In the genomic region with DNA sequence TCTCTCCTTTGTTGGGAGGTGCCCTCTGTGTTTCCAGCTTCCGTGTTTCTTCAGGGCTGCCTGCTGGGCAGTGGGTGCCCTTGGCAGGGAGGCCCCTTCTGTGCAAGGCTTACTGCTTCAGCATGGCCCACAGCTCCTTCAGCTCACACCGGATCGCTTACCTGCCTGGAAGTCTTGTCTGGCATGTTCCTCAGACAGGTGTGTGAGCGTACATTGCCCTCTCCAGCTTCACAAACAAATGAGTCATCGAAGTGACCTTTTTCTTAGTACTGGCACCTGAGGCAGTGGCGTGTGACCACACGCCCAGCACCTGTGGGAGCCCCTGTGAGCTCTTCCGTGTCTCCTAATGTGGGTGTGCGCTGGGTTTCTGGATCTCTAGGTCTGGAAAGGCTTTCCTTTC, we compare ENCODE assay signal across 9 cellular contexts. TPM values are rescaled to one million over a fixed set of nuclear protein-coding genes. Genes with fewer than 3 reads are reported as not detected.
DNase-seq lines count a peak whose midpoint lies in the region; ATAC-seq and TF ChIP-seq lines count a peak whose summit lies in the region.
"Had no signal": no experiment of that assay in that cellular context is flagged by ENCODE, and none has a peak within 500 bp of the region (broad histone marks: within the 10 kb centered on the region; RNA-seq: fewer than 3 reads in every experiment).

No MANE protein-coding gene starts in this region.

- H3K9me3 ChIP-seq in Panc1 (ENCODE audit: control insufficient read depth, insufficient read depth, low read depth, low read length): no peaks in the 10 kb centered on the region

- no peaks in the 10 kb centered on the region for H3K27me3 Mint-ChIP-seq in IgD-negative memory B cell
- no peaks in the 10 kb centered on the region for H3K27me3 Mint-ChIP-seq in stimulated activated naive B cell treated with anti-CD40 and anti-IgM and Interleukin-4, amounts not matched to agents 10 μg/mL and 1 μg/mL and 100 μg/mL, for 72 hours

- BruUV-seq in Panc1 (replicated peaks; lab: Mats Ljungman, UMichigan): no TSS peak

- CTCF ChIA-PET in Panc1 (lab: Charles Lee): no interaction called here

- H3K9me3 Mint-ChIP-seq in IgD-negative memory B cell: no peaks in the 10 kb centered on the region
- no peaks in the 10 kb centered on the region for H3K9me3 Mint-ChIP-seq in stimulated activated naive B cell treated with anti-CD40 and anti-IgM and Interleukin-4, amounts not matched to agents 10 μg/mL and 1 μg/mL and 100 μg/mL, for 72 hours

- no peak for TF ChIP-seq CTCF in Panc1 (IDR thresholded peaks at IDR 0.05)

- H3K4me1 ChIP-seq in Panc1 (ENCODE audit: control insufficient read depth, insufficient read depth, low read length): peaks cover 26% of the 10 kb centered on the region

- peak overlapping the region in 2 of 3 donors; percentile 59 to 75 for H3K27ac Mint-ChIP-seq in IgD-negative memory B cell
- H3K27ac Mint-ChIP-seq in stimulated activated naive B cell treated with anti-CD40 and anti-IgM and Interleukin-4, amounts not matched to agents 10 μg/mL and 1 μg/mL and 100 μg/mL, for 72 hours: peak overlapping the region; percentile 6

- H3K27me3 ChIP-seq in Panc1 (ENCODE audit: control insufficient read depth, insufficient read depth, low read length) (no peaks in the 10 kb centered on the region), layer of hippocampus (ENCODE audit: control insufficient read depth, insufficient read depth, low read length) (no peaks in the 10 kb centered on the region)

- POLR2A ChIA-PET in Panc1 (lab: Charles Lee): no interaction called here

- H3K4me3 ChIP-seq in Panc1 (ENCODE audit: low read depth in 2 of 2, low read length in 2 of 2): no peak overlapping the region

- ATAC-seq in Panc1: no peak
- ATAC-seq in stimulated activated naive B cell treated with anti-CD40 and anti-IgM and Interleukin-4, amounts not matched to agents 10 μg/mL and 1 μg/mL and 100 μg/mL, for 72 hours (replicated peaks): no peak

- peak overlapping the region in 2 of 4 donors; percentile 53 to 78 for H3K4me3 Mint-ChIP-seq in IgD-negative memory B cell
- H3K4me3 Mint-ChIP-seq in stimulated activated naive B cell treated with anti-CD40 and anti-IgM and Interleukin-4, amounts not matched to agents 10 μg/mL and 1 μg/mL and 100 μg/mL, for 72 hours: no peak overlapping the region

- H3K27ac ChIP-seq in Panc1 (ENCODE audit: low read length) (peak overlapping the region; percentile 18), layer of hippocampus (ENCODE audit: low read depth, low read length) (peak overlapping the region; percentile 65)

- DNase-seq in Panc1 (ENCODE audit: low read depth, low spot score) (no peak), EL (no peak), cerebellar nuclear complex (lab: John Stamatoyannopoulos, UW) (no peak), GM19240 (ENCODE audit: insufficient read length, low spot score) (no peak)
- DNase-seq in stimulated activated naive B cell treated with anti-CD40 and anti-IgM and Interleukin-4, amounts not matched to agents 10 μg/mL and 1 μg/mL and 100 μg/mL, for 72 hours: no peak
- no peak for DNase-seq in stimulated activated naive CD4-positive, alpha-beta T cell treated with Interleukin-2 at 50 U/mL for 16 hours (lab: John Stamatoyannopoulos, UW)

- H3K36me3 Mint-ChIP-seq in IgD-negative memory B cell: no peaks in the 10 kb centered on the region
- peaks cover 14 to 19% of the 10 kb centered on the region in 2 donors for H3K36me3 Mint-ChIP-seq in stimulated activated naive B cell treated with anti-CD40 and anti-IgM and Interleukin-4, amounts not matched to agents 10 μg/mL and 1 μg/mL and 100 μg/mL, for 72 hours

- intact Hi-C loops in Panc1 (cut with micrococcal nuclease; ENCODE audit: unreplicated experiment): no loop called here

- H3K36me3 ChIP-seq in Panc1 (ENCODE audit: control insufficient read depth, insufficient read depth, low read length): no peaks in the 10 kb centered on the region

- peaks cover 5 to 27% (median 21%) of the 10 kb centered on the region in 3 donors for H3K4me1 Mint-ChIP-seq in IgD-negative memory B cell
- peaks cover 27 to 54% of the 10 kb centered on the region in 2 donors for H3K4me1 Mint-ChIP-seq in stimulated activated naive B cell treated with anti-CD40 and anti-IgM and Interleukin-4, amounts not matched to agents 10 μg/mL and 1 μg/mL and 100 μg/mL, for 72 hours

- in situ Hi-C loops in Panc1 (cut with HindIII; ENCODE audit: low pct_unique_long_range_greater_than_20kb, low sequenced_read_pairs): no loop called here

RNA-seq across cellular contexts. Expression of gene RAB40C, which starts 3.5 kb away (rescaled TPM):
- polyA plus RNA-seq in IgD-negative memory B cell: 14.7 TPM
- total RNA-seq in Panc1 (2021; ENCODE audit: unreplicated experiment): 30.7 TPM
- 44.4 TPM for polyA plus RNA-seq in Panc1 (2012; ENCODE audit: insufficient read length)

RNA-seq across cellular contexts. Expression of gene PIGQ, which starts 23.6 kb away (rescaled TPM):
- 18.9 TPM for polyA plus RNA-seq in IgD-negative memory B cell
- 83.5 TPM for total RNA-seq in Panc1 (2021; ENCODE audit: unreplicated experiment)
- polyA plus RNA-seq in Panc1 (2012; ENCODE audit: insufficient read length): 84.1 TPM

RNA-seq across cellular contexts. Expression of gene NHLRC4, which starts 26.6 kb away (rescaled TPM):
- polyA plus RNA-seq in IgD-negative memory B cell: 4.5 TPM
- total RNA-seq in Panc1 (2021; ENCODE audit: unreplicated experiment): 4.0 TPM
- 5.2 TPM for polyA plus RNA-seq in Panc1 (2012; ENCODE audit: insufficient read length)

RNA-seq across cellular contexts. Expression of gene PRR35, which starts 33.2 kb away (rescaled TPM):
- polyA plus RNA-seq in IgD-negative memory B cell: not detected
- 2.2 TPM for total RNA-seq in Panc1 (2021; ENCODE audit: unreplicated experiment)
- polyA plus RNA-seq in Panc1 (2012; ENCODE audit: insufficient read length): 3.9 TPM
- total RNA-seq: M059J had no signal

RNA-seq across cellular contexts. Expression of gene WFIKKN1, which starts 37.4 kb away (rescaled TPM):
- polyA plus RNA-seq in IgD-negative memory B cell: not detected
- total RNA-seq in Panc1 (2021; ENCODE audit: unreplicated experiment): 2.0 TPM
- polyA plus RNA-seq in Panc1 (2012; ENCODE audit: insufficient read length): 2.1 TPM
